ENCODE assay signal across 8 cellular contexts in the genomic region with DNA sequence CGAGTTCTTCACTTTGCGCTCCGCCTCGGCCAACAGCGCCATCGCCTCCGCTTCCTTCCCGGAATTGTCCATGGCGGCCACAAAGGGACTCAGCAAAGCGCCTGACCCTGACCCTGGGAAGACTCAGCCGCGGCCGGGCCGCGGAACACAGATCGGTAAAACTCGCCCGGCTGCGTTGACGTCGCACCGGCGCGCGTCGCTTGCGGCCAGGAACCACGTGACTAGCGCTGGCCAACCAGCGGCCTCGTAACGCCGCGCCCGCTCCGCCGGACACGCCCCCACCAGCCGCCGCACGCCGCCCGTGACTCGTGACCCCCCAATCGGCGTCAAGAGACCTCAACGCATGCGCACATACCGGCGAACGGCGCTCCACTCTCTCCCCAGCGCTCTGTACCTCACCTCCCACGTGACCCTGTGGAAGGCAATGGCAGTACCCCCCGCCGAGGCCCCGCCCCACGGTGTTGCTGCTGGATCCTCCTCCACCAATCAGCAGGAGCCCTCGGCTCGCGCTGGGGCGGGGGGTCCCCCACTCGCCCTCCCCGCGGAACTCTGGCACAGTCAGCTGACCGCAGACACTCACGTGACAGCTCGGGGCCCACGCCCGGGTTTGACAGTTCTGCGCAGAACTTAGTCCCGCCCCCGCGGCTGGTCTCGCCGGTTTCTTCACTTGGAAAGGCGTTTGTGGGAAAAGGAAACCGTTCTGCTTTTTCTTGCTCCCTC. TPM values are rescaled to one million over a fixed set of nuclear protein-coding genes. Genes with fewer than 3 reads are reported as not detected.
DNase-seq lines count a peak whose midpoint lies in the region; ATAC-seq, FAIRE-seq and TF ChIP-seq lines count a peak whose summit lies in the region.

Gene NAPA (minus strand): TSS at position 195 of the 720 bp plus-strand sequence. CDS start 123 bp downstream, at position 72.

- H3K36me3 ChIP-seq in IMR-90 (ENCODE audit: control insufficient read depth, insufficient read depth, low read length), result no peaks in the 10 kb centered on the region
- no peaks in the 10 kb centered on the region for H3K36me3 ChIP-seq in endothelial cell of umbilical vein (ENCODE audit: control insufficient read depth in 2 of 2, extremely low read depth in 1 of 2, insufficient read depth in 2 of 2, low read length in 2 of 2)

- H3K79me2 ChIP-seq in endothelial cell of umbilical vein (ENCODE audit: control insufficient read depth, insufficient read depth, low read length), result peaks cover 42% of the 10 kb centered on the region

- peak within 1 kb of the TSS; percentile 97 for H2AK5ac ChIP-seq in IMR-90 (ENCODE audit: low read depth, low read length)

- H4K20me1 ChIP-seq in IMR-90 (ENCODE audit: insufficient read depth, low read length) (peaks cover 34% of the 10 kb centered on the region), endothelial cell of umbilical vein (replicated peaks; ENCODE audit: control insufficient read depth, extremely low read depth, insufficient read depth, low read length) (no peaks in the 10 kb centered on the region)

- ATAC-seq in GM21528 (IDR thresholded peaks at IDR 0.05; ENCODE audit: low FRiP score, unreplicated experiment), result peak; percentile 80
- ATAC-seq in IMR-90 (ENCODE audit: low read depth), result peak; percentile 97

- in situ Hi-C loops in IMR-90 (cut with MboI; ENCODE audit: low sequenced_read_pairs), result no loop called here

- H2AK9ac ChIP-seq in IMR-90 (replicated peaks; ENCODE audit: low read depth, low read length, poor library complexity), result peak within 1 kb of the TSS; percentile 94

- peak within 1 kb of the TSS; percentile 73 for H2BK120ac ChIP-seq in IMR-90 (ENCODE audit: low read depth, low read length)

- H3K27me3 ChIP-seq in IMR-90 (ENCODE audit: control insufficient read depth, insufficient read depth, low read length), result peaks cover 2% of the 10 kb centered on the region; the same call in 1 of the 2 replicates
- no peaks in the 10 kb centered on the region for H3K27me3 ChIP-seq in endothelial cell of umbilical vein (ENCODE audit: control insufficient read depth in 2 of 2, insufficient read depth in 2 of 2, low read length in 2 of 2)

- H3K9me1 ChIP-seq in IMR-90 (ENCODE audit: insufficient read depth, low read length) (peaks cover 21% of the 10 kb centered on the region), endothelial cell of umbilical vein (replicated peaks; ENCODE audit: control insufficient read depth, extremely low read depth, insufficient read depth, low read length) (no peaks in the 10 kb centered on the region)

- H3K27ac ChIP-seq in IMR-90 (ENCODE audit: insufficient read depth, low read length), result peak within 1 kb of the TSS; percentile 90
- peak within 1 kb of the TSS; percentile 85 for H3K27ac ChIP-seq in endothelial cell of umbilical vein (ENCODE audit: insufficient read depth, low read depth, low read length)

- dilution Hi-C loops in IMR-90 (cut with HindIII; ENCODE audit: low sequenced_read_pairs, unreplicated experiment), result no loop called here
- dilution Hi-C loops in endothelial cell of umbilical vein (cut with MboI; ENCODE audit: extremely low pct_ligation_motif_present, low sequenced_read_pairs), result no loop called here

- peak; percentile 100 for DNase-seq in DMS 273 (lab: John Stamatoyannopoulos, UW; ENCODE audit: unreplicated experiment)
- peak; percentile 100 for DNase-seq in IMR-90
- peak; percentile 100 for DNase-seq in OCI-M1 (lab: John Stamatoyannopoulos, UW)
- DNase-seq in activated T-cell treated with anti-CD3 and anti-CD28 coated beads for 24 hours (ENCODE audit: low read depth), result peak; percentile 100
- peak; percentile 100 for DNase-seq in endothelial cell of umbilical vein (ENCODE audit: low read depth, low spot score)
- peak; percentile 100 for DNase-seq in midbrain (lab: John Stamatoyannopoulos, UW)
- DNase-seq in stimulated activated CD8-positive, alpha-beta memory T cell treated with anti-CD3 and anti-CD28 coated beads, Interleukin-2, amount 100 ng/mL, for 1 hour (ENCODE audit: low read depth in 2 of 2), result peak; percentile 100

- H4K8ac ChIP-seq in IMR-90 (ENCODE audit: low read depth in 2 of 2, low read length in 2 of 2), result peak within 1 kb of the TSS; percentile 88 to 96

- BruUV-seq in IMR-90 (replicated peaks; lab: Mats Ljungman, UMichigan), result no TSS peak
- no TSS peak for BruUV-seq in endothelial cell of umbilical vein (replicated peaks; lab: Mats Ljungman, UMichigan)

- peak within 1 kb of the TSS; percentile 80 for H3K23ac ChIP-seq in IMR-90 (ENCODE audit: low read depth, low read length)

- TF ChIP-seq RAD21 in IMR-90 (IDR thresholded peaks at IDR 0.05; ENCODE audit: low read length), result peak; percentile 68

- H3K9me3 ChIP-seq in IMR-90 (ENCODE audit: control insufficient read depth, insufficient read depth, low read length) (no peaks in the 10 kb centered on the region), endothelial cell of umbilical vein (replicated peaks; ENCODE audit: control insufficient read depth, insufficient read depth, low read length) (no peaks in the 10 kb centered on the region)

- peaks cover 18 to 51% of the 10 kb centered on the region in 2 experiments for H3K79me1 ChIP-seq in IMR-90 (ENCODE audit: low read depth in 1 of 2, low read length in 2 of 2)

- no peak; the same call in 1 of the 2 replicates for TF ChIP-seq CTCF in IMR-90 (conservative IDR thresholded peaks at IDR 0.05; ENCODE audit: low read depth, low read length)
- TF ChIP-seq CTCF in endothelial cell of umbilical vein (IDR thresholded peaks at IDR 0.05; ENCODE audit: extremely low read depth in 1 of 2, insufficient read depth in 1 of 2, low read depth in 1 of 2, low read length in 2 of 2), result no peak

- peak within 1 kb of the TSS; percentile 71 for H4K5ac ChIP-seq in IMR-90 (ENCODE audit: low read depth, low read length)

- H2BK20ac ChIP-seq in IMR-90 (ENCODE audit: low read depth, low read length), result peak within 1 kb of the TSS; percentile 67; the same call in 1 of the 2 replicates

- CTCF ChIA-PET in IMR-90 (lab: Yijun Ruan, JAX) (interaction anchor here (0.7 to 1.5 kb wide), 7 partner anchors 9 to 190 kb away, joined by 4 to 8 read pairs (median 4); partner anchors contain the start of gene KPTN), endothelial cell of umbilical vein (lab: Charles Lee) (interaction anchor here (0.7 to 2.0 kb wide), 25 partner anchors 8 to 354 kb away, joined by 3 to 20 read pairs (median 5); partner anchors contain the start of genes EHD2 and KPTN)

- H3K4me3 ChIP-seq in IMR-90 (ENCODE audit: insufficient read depth, low read depth, low read length) (peak within 1 kb of the TSS; percentile 87), endothelial cell of umbilical vein (replicated peaks in 1 of 3; ENCODE audit: insufficient read depth in 1 of 3, low read depth in 1 of 3, low read length in 3 of 3) (peak within 1 kb of the TSS; percentile 63 to 90 (median 83))

- POLR2A ChIA-PET in IMR-90 (lab: Charles Lee; ENCODE audit: unreplicated experiment), result interaction anchor here (1.0 kb wide), 1 partner anchor 95 kb away, joined by 4 read pairs; no protein-coding TSS in a partner anchor
- POLR2A ChIA-PET in endothelial cell of umbilical vein (lab: Charles Lee), result interaction anchor here (0.7 to 1.2 kb wide), 2 partner anchors 85 to 86 kb away, joined by 5 to 6 read pairs; no protein-coding TSS in a partner anchor

- 1% methylated on average over 40 of the region's 78 CpGs; no CpG with 5 or more reads in 1 of the 2 experiments for WGBS in IMR-90 (ENCODE audit: extremely low coverage in 2 of 2, insufficient read length in 1 of 2), 2 experiments

- H3K14ac ChIP-seq in IMR-90 (replicated peaks; ENCODE audit: low read depth, low read length), result peak within 1 kb of the TSS; percentile 87

- peak within 1 kb of the TSS; percentile 81; the same call in 2 of the 3 replicates for H2BK15ac ChIP-seq in IMR-90 (ENCODE audit: low read depth, low read length)

- H3K9ac ChIP-seq in IMR-90 (ENCODE audit: low read depth, low read length) (peak within 1 kb of the TSS; percentile 97), endothelial cell of umbilical vein (replicated peaks; ENCODE audit: extremely low read depth, insufficient read depth, low read length) (peak within 1 kb of the TSS; percentile 98)

- peak within 1 kb of the TSS; percentile 92 for H2AFZ ChIP-seq in IMR-90 (replicated peaks; ENCODE audit: low read length, poor library complexity)
- peak within 1 kb of the TSS; percentile 68 for H2AFZ ChIP-seq in endothelial cell of umbilical vein (ENCODE audit: low read depth, low read length)

- peak within 1 kb of the TSS; percentile 83 for H3K4me2 ChIP-seq in IMR-90 (ENCODE audit: low read depth, low read length)
- H3K4me2 ChIP-seq in endothelial cell of umbilical vein (ENCODE audit: insufficient read depth, low read length), result peak within 1 kb of the TSS; percentile 60

- H3K4me1 ChIP-seq in IMR-90 (ENCODE audit: control insufficient read depth, insufficient read depth, low read length) (peaks cover 18% of the 10 kb centered on the region), endothelial cell of umbilical vein (ENCODE audit: control insufficient read depth, extremely low read depth, insufficient read depth, low read length) (peaks cover 22% of the 10 kb centered on the region)

- H4K91ac ChIP-seq in IMR-90 (ENCODE audit: insufficient read depth, low read depth, low read length), result peak within 1 kb of the TSS; percentile 73

- H3K4ac ChIP-seq in IMR-90 (ENCODE audit: low read depth, low read length), result peak within 1 kb of the TSS; percentile 82

- peak within 1 kb of the TSS; percentile 82 for H3K56ac ChIP-seq in IMR-90 (ENCODE audit: extremely low read depth, insufficient read depth, low read length)

- TF ChIP-seq POLR2A in IMR-90 (IDR thresholded peaks at IDR 0.05; ENCODE audit: low read depth, low read length) (peak; percentile 96), endothelial cell of umbilical vein (IDR thresholded peaks at IDR 0.05; ENCODE audit: low read depth, low read length) (peak; percentile 90)

- peak; percentile 100 for FAIRE-seq in endothelial cell of umbilical vein (lab: Jason Lieb, UNC)

- H2BK5ac ChIP-seq in IMR-90 (ENCODE audit: low read depth, low read length, poor library complexity, severe bottlenecking), result peak within 1 kb of the TSS; percentile 58

- H3K18ac ChIP-seq in IMR-90 (ENCODE audit: low read depth, low read length), result peak within 1 kb of the TSS; percentile 4; the same call in 1 of the 2 replicates

- intact Hi-C loops in IMR-90 (cut with micrococcal nuclease), result loop anchor here (1.0 to 10.0 kb wide), 5 partner anchors 78 to 183 kb away; no protein-coding TSS in a partner anchor
- intact Hi-C loops in endothelial cell of umbilical vein (cut with micrococcal nuclease), result loop anchor here (1.0 to 2.0 kb wide), 7 partner anchors 31 to 228 kb away; partner anchors contain the start of gene KPTN

RNA-seq across cellular contexts. Expression of gene NAPA, which starts in this region (rescaled TPM):
- total RNA-seq in IMR-90 (2012; rRNA removed), result 51.7 and 76.4 TPM in 2 replicates
- polyA plus RNA-seq in IMR-90 (2012; rRNA removed), result 126 and 139 TPM in 2 replicates
- polyA plus RNA-seq in IMR-90 (2012; cell fraction: cytosol; rRNA removed), result 107 and 159 TPM in 2 replicates
- polyA plus RNA-seq in IMR-90 (2012; cell fraction: nucleus; rRNA removed; ENCODE audit: low replicate concordance), result 81.6 and 139 TPM in 2 replicates
- total RNA-seq in endothelial cell of umbilical vein, result 107 TPM in 2 replicates
- polyA plus RNA-seq in endothelial cell of umbilical vein, result 154 and 172 TPM in 2 replicates
- polyA plus RNA-seq in endothelial cell of umbilical vein (2011; cell fraction: cytosol; rRNA removed), result 131 and 147 TPM in 2 replicates
- polyA plus RNA-seq in endothelial cell of umbilical vein (2011; cell fraction: nucleus; rRNA removed), result 82.0 and 97.2 TPM in 2 replicates
- polyA plus RNA-seq in endothelial cell of umbilical vein (2012), result 104 and 106 TPM in 2 replicates
- polyA minus RNA-seq in endothelial cell of umbilical vein, result 90.1 and 147 TPM in 2 replicates
- 63.0 TPM for polyA minus RNA-seq in endothelial cell of umbilical vein (2011; cell fraction: cytosol; rRNA and poly(A)+ RNA removed)
- polyA minus RNA-seq in endothelial cell of umbilical vein (2011; cell fraction: nucleus; rRNA and poly(A)+ RNA removed), result 35.5 and 37.6 TPM in 2 replicates

Comparison
In these comparisons a context has a peak if more than half of its experiments do, and no peak if none do; other contexts are left out.
1. Peak in every context shown above with its lines: DNase-seq, ATAC-seq, H3K4me3 ChIP-seq and H3K27ac ChIP-seq.